In genomic region chr2:6654279-6654678, GRCh38 we compare ENCODE assay signal across 22 cellular contexts.
DNase-seq lines count a peak whose midpoint lies in the region; TF ChIP-seq lines count a peak whose summit lies in the region.
"Had no signal": no experiment of that assay in that cellular context is flagged by ENCODE, and none has a peak within 500 bp of the region (broad histone marks: within the 10 kb centered on the region; RNA-seq: fewer than 3 reads in every experiment).

No MANE protein-coding gene starts in this region.

- peak overlapping the region; percentile 50 for H3K27ac Mint-ChIP-seq in type B pancreatic cell
- H3K27ac Mint-ChIP-seq: CD4-positive, CD25-positive, alpha-beta regulatory T cell had no signal

- peaks cover 26% of the 10 kb centered on the region for H3K4me1 Mint-ChIP-seq in type B pancreatic cell (ENCODE audit: unreplicated experiment)

- H3K4me1 ChIP-seq in hepatocyte (ENCODE audit: insufficient read depth) = peaks cover 14% of the 10 kb centered on the region
- H3K4me1 ChIP-seq: BLaER1, Peyer's patch had no signal

- no peak overlapping the region for H3K4me2 ChIP-seq in hepatocyte
- H3K4me2 ChIP-seq: BLaER1, SK-N-SH had no signal

- peak overlapping the region; percentile 10 for H3K4me3 Mint-ChIP-seq in type B pancreatic cell
- H3K4me3 Mint-ChIP-seq: CD4-positive, CD25-positive, alpha-beta regulatory T cell had no signal

- WGBS in hepatocyte (ENCODE audit: low lambda C conversion rate, missing lambda C conversion rate) = 58% methylated on average over 5 of the region's 5 CpGs

- H3K9me3 ChIP-seq in hepatocyte (ENCODE audit: low read depth) = no peaks in the 10 kb centered on the region
- H3K9me3 ChIP-seq: BLaER1, Peyer's patch, SK-N-SH had no signal

- H3K9me2 ChIP-seq in hepatocyte (replicated peaks; ENCODE audit: insufficient read depth) = no peaks in the 10 kb centered on the region
- H3K9me2 ChIP-seq: SK-N-SH had no signal

- no peaks in the 10 kb centered on the region for H3K27me3 ChIP-seq in hepatocyte
- H3K27me3 ChIP-seq: BLaER1, Peyer's patch had no signal

- peak overlapping the region; percentile 46 for H3K27ac ChIP-seq in VCaP
- peak overlapping the region; percentile 46 for H3K27ac ChIP-seq in hepatocyte
- H3K27ac ChIP-seq: BLaER1, Peyer's patch had no signal

- peaks cover 3% of the 10 kb centered on the region for H3K27me3 Mint-ChIP-seq in type B pancreatic cell
- H3K27me3 Mint-ChIP-seq: CD4-positive, CD25-positive, alpha-beta regulatory T cell had no signal

- no peaks in the 10 kb centered on the region for H3K9me3 Mint-ChIP-seq in type B pancreatic cell

- DNase-seq in NCI-H510A treated with DMSO at 0.1 percent for 48 hours (lab: John Stamatoyannopoulos, UW) (peak; percentile 19), NCI-H510A (lab: John Stamatoyannopoulos, UW) (no peak), hepatocyte (ENCODE audit: low spot score) (no peak), type B pancreatic cell (ENCODE audit: extremely low spot score, unreplicated experiment) (no peak), occipital lobe (lab: John Stamatoyannopoulos, UW) (no peak), pons (ENCODE audit: low spot score) (no peak)
- no peak for DNase-seq in activated effector memory CD4-positive, alpha-beta T cell treated with Interleukin-2 at 50 U/mL for 16 hours
- DNase-seq: 8988T; CD4-positive, CD25-positive, alpha-beta regulatory T cell; DMS53; GOT3; HCEC 1CT; NCI-H1092 treated with DMSO at 0.1 percent for 48 hours; NCI-H1436; NCI-H187; NCI-H2081 treated with DMSO at 0.1 percent for 48 hours; NCI-H446 treated with DMSO at 0.1 percent for 48 hours; NCI-H69; Peyer's patch; SK-N-SH had no signal

- H3K36me3 Mint-ChIP-seq in type B pancreatic cell = no peaks in the 10 kb centered on the region
- H3K36me3 Mint-ChIP-seq: CD4-positive, CD25-positive, alpha-beta regulatory T cell had no signal

- H2AFZ ChIP-seq in hepatocyte = no peak overlapping the region

- H3K79me2 ChIP-seq in hepatocyte = no peaks in the 10 kb centered on the region

- no peaks in the 10 kb centered on the region for H3K36me3 ChIP-seq in hepatocyte (replicated peaks; ENCODE audit: insufficient read depth, low read depth)
- H3K36me3 ChIP-seq: BLaER1, Peyer's patch had no signal

- H3K4me3 ChIP-seq in hepatocyte = no peak overlapping the region
- H3K4me3 ChIP-seq: BLaER1, Peyer's patch had no signal

- TF ChIP-seq CTCF in VCaP (conservative IDR thresholded peaks at IDR 0.05) = no peak
- no peak for TF ChIP-seq CTCF in hepatocyte (IDR thresholded peaks at IDR 0.05; ENCODE audit: poor library complexity)
- no peak for TF ChIP-seq CTCF in type B pancreatic cell (conservative IDR thresholded peaks at IDR 0.05)

- no peaks in the 10 kb centered on the region for H4K20me1 ChIP-seq in hepatocyte (ENCODE audit: insufficient read depth, poor library complexity, severe bottlenecking)
- H4K20me1 ChIP-seq: BLaER1 had no signal
